Comparison of ENCODE assay signal across 1 cellular context in the genomic region with DNA sequence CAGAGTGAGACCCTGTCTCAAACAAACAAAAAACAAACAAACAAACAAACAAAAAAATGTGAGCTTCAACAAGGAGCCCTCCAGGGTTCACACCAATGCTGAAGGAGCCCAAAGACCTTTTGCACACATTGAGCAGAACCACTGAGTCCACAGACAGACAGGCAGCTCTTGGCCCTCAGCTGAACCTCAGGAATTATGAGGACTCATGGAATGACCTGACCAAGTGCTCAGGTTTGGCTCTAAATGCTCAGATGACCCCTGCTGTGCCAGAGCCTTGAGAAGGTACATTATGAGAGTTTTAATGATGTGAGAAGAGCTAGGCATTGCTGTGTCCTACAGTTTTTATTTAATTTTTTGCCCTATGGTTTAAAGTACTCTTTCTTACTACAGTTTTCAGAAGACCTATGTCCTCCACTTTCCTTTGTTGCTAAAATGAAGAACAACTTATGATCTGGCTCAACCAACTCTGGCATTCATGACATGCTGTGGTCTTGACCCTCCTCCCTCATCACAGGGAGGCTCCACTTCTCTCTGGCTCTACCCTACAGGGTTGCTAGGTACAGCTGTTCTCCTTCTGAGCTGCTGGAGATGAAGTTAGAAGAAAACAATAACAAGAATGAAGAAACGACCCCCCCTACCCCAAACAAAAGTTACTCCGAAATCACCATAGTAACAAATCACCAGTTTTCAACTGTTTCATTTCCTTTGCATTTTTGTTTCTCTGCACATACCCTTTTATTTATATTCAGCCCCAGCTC.
TF ChIP-seq lines count a peak whose summit lies in the region.

No MANE protein-coding gene starts in this region.

TF ChIP-seq in IMR-90, 13 proteins besides CTCF, POLR2A, EP300 and RAD21 (continued from another document):
- TF ChIP-seq RFX5 (IDR thresholded peaks at IDR 0.05; ENCODE audit: low read depth, low read length): no peak
- TF ChIP-seq CEBPB (IDR thresholded peaks at IDR 0.05; ENCODE audit: low read depth, low read length): no peak
- no peak for TF ChIP-seq NFE2L2 (IDR thresholded peaks at IDR 0.05; ENCODE audit: low read depth, low read length)
- TF ChIP-seq, protein P1, sequence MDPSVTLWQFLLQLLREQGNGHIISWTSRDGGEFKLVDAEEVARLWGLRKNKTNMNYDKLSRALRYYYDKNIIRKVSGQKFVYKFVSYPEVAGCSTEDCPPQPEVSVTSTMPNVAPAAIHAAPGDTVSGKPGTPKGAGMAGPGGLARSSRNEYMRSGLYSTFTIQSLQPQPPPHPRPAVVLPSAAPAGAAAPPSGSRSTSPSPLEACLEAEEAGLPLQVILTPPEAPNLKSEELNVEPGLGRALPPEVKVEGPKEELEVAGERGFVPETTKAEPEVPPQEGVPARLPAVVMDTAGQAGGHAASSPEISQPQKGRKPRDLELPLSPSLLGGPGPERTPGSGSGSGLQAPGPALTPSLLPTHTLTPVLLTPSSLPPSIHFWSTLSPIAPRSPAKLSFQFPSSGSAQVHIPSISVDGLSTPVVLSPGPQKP (IDR thresholded peaks at IDR 0.05; ENCODE audit: borderline replicate concordance, low read depth, low read length): no peak
